In genomic region chr9:132069046-132069898, GRCh38 we compare ENCODE assay signal across 15 cellular contexts. TPM values are rescaled to one million over a fixed set of nuclear protein-coding genes. Genes with fewer than 3 reads are reported as not detected.
A peak's percentile ranks its signal among the peaks of the same experiment; 100 is the strongest.
DNase-seq lines count a peak whose midpoint lies in the region; ATAC-seq, FAIRE-seq and TF ChIP-seq lines count a peak whose summit lies in the region.
"Had no signal": no experiment of that assay in that cellular context is flagged by ENCODE, and none has a peak within 500 bp of the region (broad histone marks: within the 10 kb centered on the region; RNA-seq: fewer than 3 reads in every experiment).

No MANE protein-coding gene starts in this region.

- peak overlapping the region; percentile 40 for H3K4me2 ChIP-seq in astrocyte (ENCODE audit: low read length)

- H3K36me3 Mint-ChIP-seq in astrocyte (ENCODE audit: low read depth, unreplicated experiment): peaks cover 11% of the 10 kb centered on the region
- peaks cover 4 to 28% (median 11%) of the 10 kb centered on the region in 3 donors for H3K36me3 Mint-ChIP-seq in immature natural killer cell
- H3K36me3 Mint-ChIP-seq in activated naive CD8-positive, alpha-beta T cell treated with anti-CD3 and anti-CD28 coated beads, Interleukin-2, amount 50 U/mL, for 24 hours (ENCODE audit: low read depth): peaks cover 20% of the 10 kb centered on the region
- H3K36me3 Mint-ChIP-seq in activated naive CD4-positive, alpha-beta T cell treated with anti-CD3 and anti-CD28 coated beads, Interleukin-2, amount 10 ng/mL, durations not matched to agents 7 days and 5 days: peaks cover 9% of the 10 kb centered on the region

- H3K27me3 Mint-ChIP-seq in astrocyte (ENCODE audit: low read depth, unreplicated experiment) (no peaks in the 10 kb centered on the region), immature natural killer cell (ENCODE audit: low read depth in 3 of 3) (peaks cover 0 to 1% (median 0%) of the 10 kb centered on the region in 3 donors)
- no peaks in the 10 kb centered on the region for H3K27me3 Mint-ChIP-seq in activated naive CD8-positive, alpha-beta T cell treated with anti-CD3 and anti-CD28 coated beads, Interleukin-2, amount 50 U/mL, for 24 hours
- H3K27me3 Mint-ChIP-seq in activated naive CD4-positive, alpha-beta T cell treated with anti-CD3 and anti-CD28 coated beads, Interleukin-2, amount 10 ng/mL, durations not matched to agents 7 days and 5 days: no peaks in the 10 kb centered on the region
- H3K27me3 Mint-ChIP-seq: activated naive CD4-positive, alpha-beta T cell treated with anti-CD3 and anti-CD28 coated beads, Interleukin-2, amount 50 U/mL, for 24 hours; memory B cell had no signal

- no peaks in the 10 kb centered on the region for H3K9me3 ChIP-seq in astrocyte (ENCODE audit: insufficient read depth, low read depth, low read length)
- H3K9me3 ChIP-seq: heart right ventricle had no signal

- ATAC-seq in activated naive CD8-positive, alpha-beta T cell treated with anti-CD3 and anti-CD28 coated beads, Interleukin-2, amount 50 U/mL, for 24 hours: no peak
- ATAC-seq: activated CD8-positive, alpha-beta T cell treated with anti-CD3 and anti-CD28 coated beads, Interleukin-2, amount 10 ng/mL, durations not matched to agents 7 days and 5 days had no signal

- peak; percentile 62 for FAIRE-seq in astrocyte (lab: Jason Lieb, UNC)
- FAIRE-seq in D721Med (lab: Jason Lieb, UNC): no peak

- H3K36me3 ChIP-seq in BJ (ENCODE audit: control insufficient read depth, insufficient read depth, low read length) (peaks cover 3% of the 10 kb centered on the region; the same call in 1 of the 2 replicates), astrocyte (ENCODE audit: insufficient read depth, low read length) (no peaks in the 10 kb centered on the region)

- no peaks in the 10 kb centered on the region for H3K9me3 Mint-ChIP-seq in astrocyte (ENCODE audit: unreplicated experiment)
- no peaks in the 10 kb centered on the region for H3K9me3 Mint-ChIP-seq in immature natural killer cell
- no peaks in the 10 kb centered on the region for H3K9me3 Mint-ChIP-seq in activated naive CD8-positive, alpha-beta T cell treated with anti-CD3 and anti-CD28 coated beads, Interleukin-2, amount 50 U/mL, for 24 hours
- H3K9me3 Mint-ChIP-seq in activated naive CD4-positive, alpha-beta T cell treated with anti-CD3 and anti-CD28 coated beads, Interleukin-2, amount 10 ng/mL, durations not matched to agents 7 days and 5 days: no peaks in the 10 kb centered on the region
- H3K9me3 Mint-ChIP-seq: activated naive CD4-positive, alpha-beta T cell treated with anti-CD3 and anti-CD28 coated beads, Interleukin-2, amount 50 U/mL, for 24 hours; memory B cell had no signal

- CTCF ChIA-PET in BJ (lab: Yijun Ruan, JAX): interaction anchor here (0.5 to 1.1 kb wide), 2 partner anchors 9 to 434 kb away, joined by 3 to 4 read pairs; no protein-coding TSS in a partner anchor
- CTCF ChIA-PET in activated naive CD4-positive, alpha-beta T cell treated with anti-CD3 and anti-CD28 coated beads, Interleukin-2, amount 10 ng/mL, durations not matched to agents 7 days and 5 days (lab: Charles Lee): no interaction called here

- H3K27me3 ChIP-seq in BJ (ENCODE audit: control insufficient read depth, insufficient read depth, low read length) (no peaks in the 10 kb centered on the region), astrocyte (ENCODE audit: insufficient read depth, low read length) (no peaks in the 10 kb centered on the region)
- H3K27me3 ChIP-seq: heart right ventricle had no signal

- H2AFZ ChIP-seq in astrocyte (ENCODE audit: low read depth, low read length): no peak overlapping the region

- peak overlapping the region; percentile 17 for H3K27ac ChIP-seq in astrocyte (ENCODE audit: low read depth, low read length)
- H3K27ac ChIP-seq: heart right ventricle had no signal

- no peak overlapping the region for H3K4me3 Mint-ChIP-seq in astrocyte (ENCODE audit: unreplicated experiment)
- H3K4me3 Mint-ChIP-seq in immature natural killer cell: no peak overlapping the region
- no peak overlapping the region for H3K4me3 Mint-ChIP-seq in activated naive CD8-positive, alpha-beta T cell treated with anti-CD3 and anti-CD28 coated beads, Interleukin-2, amount 50 U/mL, for 24 hours
- no peak overlapping the region for H3K4me3 Mint-ChIP-seq in activated naive CD4-positive, alpha-beta T cell treated with anti-CD3 and anti-CD28 coated beads, Interleukin-2, amount 10 ng/mL, durations not matched to agents 7 days and 5 days
- H3K4me3 Mint-ChIP-seq: activated CD8-positive, alpha-beta T cell treated with anti-CD3 and anti-CD28 coated beads, Interleukin-2, amount 10 ng/mL, durations not matched to agents 7 days and 5 days; activated naive CD4-positive, alpha-beta T cell treated with anti-CD3 and anti-CD28 coated beads, Interleukin-2, amount 50 U/mL, for 24 hours; memory B cell had no signal

- H3K27ac Mint-ChIP-seq in astrocyte (ENCODE audit: unreplicated experiment): peak overlapping the region; percentile 85
- H3K27ac Mint-ChIP-seq in immature natural killer cell: no peak overlapping the region
- no peak overlapping the region for H3K27ac Mint-ChIP-seq in activated naive CD8-positive, alpha-beta T cell treated with anti-CD3 and anti-CD28 coated beads, Interleukin-2, amount 50 U/mL, for 24 hours
- H3K27ac Mint-ChIP-seq in activated naive CD4-positive, alpha-beta T cell treated with anti-CD3 and anti-CD28 coated beads, Interleukin-2, amount 10 ng/mL, durations not matched to agents 7 days and 5 days: no peak overlapping the region
- H3K27ac Mint-ChIP-seq: activated CD8-positive, alpha-beta T cell treated with anti-CD3 and anti-CD28 coated beads, Interleukin-2, amount 10 ng/mL, durations not matched to agents 7 days and 5 days; activated naive CD4-positive, alpha-beta T cell treated with anti-CD3 and anti-CD28 coated beads, Interleukin-2, amount 50 U/mL, for 24 hours; memory B cell had no signal

- H3K4me1 Mint-ChIP-seq in astrocyte (ENCODE audit: low read depth, unreplicated experiment) (peaks cover 24% of the 10 kb centered on the region), immature natural killer cell (peaks cover 26 to 39% of the 10 kb centered on the region in 2 donors)
- peaks cover 20% of the 10 kb centered on the region for H3K4me1 Mint-ChIP-seq in activated naive CD8-positive, alpha-beta T cell treated with anti-CD3 and anti-CD28 coated beads, Interleukin-2, amount 50 U/mL, for 24 hours
- H3K4me1 Mint-ChIP-seq in activated naive CD4-positive, alpha-beta T cell treated with anti-CD3 and anti-CD28 coated beads, Interleukin-2, amount 10 ng/mL, durations not matched to agents 7 days and 5 days: peaks cover 7% of the 10 kb centered on the region

- DNase-seq in BJ (ENCODE audit: low read depth): peak; percentile 35
- peak; percentile 17 for DNase-seq in LHCN-M2 (ENCODE audit: low read depth)
- DNase-seq in astrocyte (ENCODE audit: low read depth): peak; percentile 89
- peak; percentile 33 for DNase-seq in islet precursor cell
- no peak for DNase-seq in immature natural killer cell
- DNase-seq in D721Med (ENCODE audit: insufficient read length, low spot score): no peak
- no peak for DNase-seq in activated naive CD8-positive, alpha-beta T cell treated with anti-CD3 and anti-CD28 coated beads, Interleukin-2, amount 50 U/mL, for 24 hours
- DNase-seq in activated naive CD4-positive, alpha-beta T cell treated with anti-CD3 and anti-CD28 coated beads, Interleukin-2, amount 10 ng/mL, durations not matched to agents 7 days and 5 days: no peak
- DNase-seq: activated CD8-positive, alpha-beta T cell treated with anti-CD3 and anti-CD28 coated beads, Interleukin-2, amount 10 ng/mL, durations not matched to agents 7 days and 5 days; effector CD4-positive, alpha-beta T cell; GDM1; heart right ventricle; NCI-H446 had no signal

- peak overlapping the region; percentile 25 for H3K9ac ChIP-seq in astrocyte (ENCODE audit: low read length)

- H3K79me2 ChIP-seq in astrocyte (ENCODE audit: insufficient read depth, low read length): peaks cover 87% of the 10 kb centered on the region

- TF ChIP-seq CTCF in BJ (IDR thresholded peaks at IDR 0.05; ENCODE audit: insufficient read depth, low read depth, low read length) (no peak), astrocyte (IDR thresholded peaks at IDR 0.05; ENCODE audit: insufficient read depth, low read depth, low read length) (no peak), D721Med (IDR thresholded peaks at IDR 0.05; ENCODE audit: insufficient read depth, missing control alignments) (no peak)

- POLR2A ChIA-PET in BJ (lab: Charles Lee): interaction anchor here (0.6 kb wide), 1 partner anchor 11 kb away, joined by 3 read pairs; no protein-coding TSS in a partner anchor

- peaks cover 18% of the 10 kb centered on the region for H3K4me1 ChIP-seq in astrocyte (ENCODE audit: insufficient read depth, low read length)

- peaks cover 99% of the 10 kb centered on the region for H4K20me1 ChIP-seq in astrocyte (ENCODE audit: insufficient read depth, low read length)

- no peak overlapping the region for H3K4me3 ChIP-seq in BJ (ENCODE audit: low read depth, low read length)
- no peak overlapping the region for H3K4me3 ChIP-seq in astrocyte (ENCODE audit: insufficient read depth, low read depth, low read length)
- H3K4me3 ChIP-seq: heart right ventricle had no signal

RNA-seq across cellular contexts. Expression of gene MED27, which starts 10.4 kb away (rescaled TPM):
- polyA plus RNA-seq in BJ (2011; rRNA removed): 34.3 and 36.9 TPM in 2 replicates
- 20.0 and 29.5 TPM in 2 replicates for polyA minus RNA-seq in BJ (2011; rRNA and poly(A)+ RNA removed)
- 34.9 and 49.6 TPM in 2 replicates for total RNA-seq in LHCN-M2 (2014; rRNA removed)
- polyA plus RNA-seq in LHCN-M2 (2012): 48.4 TPM
- 26.9 and 27.7 TPM in 2 replicates for total RNA-seq in astrocyte
- 10 to 100 TPM; 46.3 to 90.1 (median 53.7) TPM for polyA plus RNA-seq in immature natural killer cell

Comparison
In these comparisons a context has a peak if more than half of its experiments do, and no peak if none do; other contexts are left out.
1. DNase-seq: peak in BJ (single experiment), LHCN-M2 (single experiment), astrocyte (single experiment) and islet precursor cell (single experiment); none in immature natural killer cell (0 of 3), D721Med (single experiment), activated naive CD8-positive, alpha-beta T cell treated with anti-CD3 and anti-CD28 coated beads, Interleukin-2, amount 50 U/mL, for 24 hours (single experiment) and activated naive CD4-positive, alpha-beta T cell treated with anti-CD3 and anti-CD28 coated beads, Interleukin-2, amount 10 ng/mL, durations not matched to agents 7 days and 5 days (single experiment).